Comparison of ENCODE assay signal across 2 cellular contexts in genomic region chr15:55402707-55403106, GRCh38.
TF ChIP-seq lines count a peak whose summit lies in the region.

No MANE protein-coding gene starts in this region.

TF ChIP-seq in SK-N-SH, 30 proteins besides CTCF, POLR2A, EP300 and RAD21 (continued from another document):
- no peak for TF ChIP-seq MXI1 (IDR thresholded peaks at IDR 0.05; ENCODE audit: low read depth, low read length)
- TF ChIP-seq REST (IDR thresholded peaks at IDR 0.05; ENCODE audit: low read depth, low read length), result no peak
- TF ChIP-seq POLR2AphosphoS5 (IDR thresholded peaks at IDR 0.05; ENCODE audit: low read depth, low read length), result no peak
- TF ChIP-seq NRF1 (IDR thresholded peaks at IDR 0.05; ENCODE audit: low read depth, low read length), result no peak
- TF ChIP-seq PBX3 (IDR thresholded peaks at IDR 0.05), result no peak
- TF ChIP-seq USF1 (IDR thresholded peaks at IDR 0.05; ENCODE audit: borderline replicate concordance, low read depth), result no peak
- TF ChIP-seq GATA2 (CRISPR knock-in tag; IDR thresholded peaks at IDR 0.05), result no peak
- TF ChIP-seq TAF1 (IDR thresholded peaks at IDR 0.05; ENCODE audit: borderline replicate concordance, low read depth, low read length), result no peak

TF ChIP-seq in SK-N-SH treated with all-trans-retinoic acid at 6 μM for 48 hours, 23 proteins besides CTCF, POLR2A, EP300 and RAD21 (continued from another document):
- TF ChIP-seq TSHZ2 (CRISPR knock-in tag; IDR thresholded peaks at IDR 0.05) (no peak), ZNF70 (CRISPR knock-in tag; IDR thresholded peaks at IDR 0.05) (no peak), CREB5 (CRISPR knock-in tag; IDR thresholded peaks at IDR 0.05; ENCODE audit: low read depth) (no peak), POU6F1 (CRISPR knock-in tag; IDR thresholded peaks at IDR 0.05; ENCODE audit: borderline replicate concordance, low read depth) (no peak), BACH2 (CRISPR knock-in tag; IDR thresholded peaks at IDR 0.05; ENCODE audit: borderline replicate concordance) (no peak), SNAI2 (CRISPR knock-in tag; IDR thresholded peaks at IDR 0.05) (no peak), OSR1 (CRISPR knock-in tag; IDR thresholded peaks at IDR 0.05) (no peak), ESRRG (CRISPR knock-in tag; IDR thresholded peaks at IDR 0.05) (no peak), TCF4 (CRISPR knock-in tag; IDR thresholded peaks at IDR 0.05; ENCODE audit: borderline replicate concordance) (no peak), ZNF8 (CRISPR knock-in tag; IDR thresholded peaks at IDR 0.05) (no peak), RARB (CRISPR knock-in tag; IDR thresholded peaks at IDR 0.05) (no peak), ARNTL (CRISPR knock-in tag; IDR thresholded peaks at IDR 0.05; ENCODE audit: borderline replicate concordance, low read depth) (no peak), GLIS3 (CRISPR knock-in tag; IDR thresholded peaks at IDR 0.05) (no peak), ZNF565 (CRISPR knock-in tag; conservative IDR thresholded peaks at IDR 0.05; ENCODE audit: low read depth) (no peak), ZC3H10 (CRISPR knock-in tag; IDR thresholded peaks at IDR 0.05) (no peak)
